14 cellular contexts compared by ENCODE assay signal in genomic region chrX:37921758-37922157, GRCh38.
DNase-seq lines count a peak whose midpoint lies in the region; TF ChIP-seq lines count a peak whose summit lies in the region.
"Had no signal": no experiment of that assay in that cellular context is flagged by ENCODE, and none has a peak within 500 bp of the region (broad histone marks: within the 10 kb centered on the region; RNA-seq: fewer than 3 reads in every experiment).

No MANE protein-coding gene starts in this region.

- H3K27me3 ChIP-seq in GM23248 (replicated peaks; ENCODE audit: insufficient read depth) = no peaks in the 10 kb centered on the region
- H3K27me3 ChIP-seq: esophagus muscularis mucosa, SJCRH30 had no signal

- peaks cover 2% of the 10 kb centered on the region for H3K27me3 Mint-ChIP-seq in activated CD4-positive, alpha-beta memory T cell treated with anti-CD3 and anti-CD28 coated beads for 36 hours
- peaks cover 0 to 14% (median 2%) of the 10 kb centered on the region in 3 donors for H3K27me3 Mint-ChIP-seq in immature natural killer cell (ENCODE audit: low read depth in 3 of 3)

- DNase-seq in GM23248 (peak; percentile 73), RPMI7951 (ENCODE audit: low read depth) (peak; percentile 84), epithelial cell of esophagus (ENCODE audit: low read depth) (peak; percentile 67), stromal cell of bone marrow (ENCODE audit: low read depth) (peak; percentile 56), immature natural killer cell (no peak), HK-2 (ENCODE audit: unreplicated experiment) (no peak)
- DNase-seq in activated CD4-positive, alpha-beta memory T cell treated with anti-CD3 and anti-CD28 coated beads for 36 hours = no peak
- DNase-seq: activated naive CD4-positive, alpha-beta T cell treated with Interleukin-2 at 50 U/mL for 16 hours; Karpas-422; NCI-H187; SJCRH30; substantia nigra had no signal

- no peaks in the 10 kb centered on the region for H3K36me3 Mint-ChIP-seq in activated CD4-positive, alpha-beta memory T cell treated with anti-CD3 and anti-CD28 coated beads for 36 hours
- no peaks in the 10 kb centered on the region for H3K36me3 Mint-ChIP-seq in immature natural killer cell

- H3K4me3 ChIP-seq in GM23248 (no peak overlapping the region), epithelial cell of esophagus (ENCODE audit: low read length) (no peak overlapping the region)
- H3K4me3 ChIP-seq: esophagus muscularis mucosa, SJCRH30 had no signal

- no peaks in the 10 kb centered on the region for H3K9me2 ChIP-seq in GM23248 (ENCODE audit: insufficient read depth)

- CTCF ChIA-PET in activated CD4-positive, alpha-beta memory T cell treated with anti-CD3 and anti-CD28 coated beads for 36 hours (lab: Charles Lee) = no interaction called here

- H3K9ac ChIP-seq in GM23248 = no peak overlapping the region

- TF ChIP-seq CTCF in epithelial cell of esophagus (IDR thresholded peaks at IDR 0.05; ENCODE audit: insufficient read depth, low read depth, low read length, missing control alignments) = no peak

- H3K4me2 ChIP-seq in GM23248 (ENCODE audit: unreplicated experiment) = peak overlapping the region; percentile 19

- no peaks in the 10 kb centered on the region for H3K9me3 ChIP-seq in GM23248 (ENCODE audit: low read depth)
- H3K9me3 ChIP-seq: SJCRH30 had no signal

- POLR2A ChIA-PET in activated CD4-positive, alpha-beta memory T cell treated with anti-CD3 and anti-CD28 coated beads for 36 hours (lab: Charles Lee) = no interaction called here

- H3K36me3 ChIP-seq in GM23248 (ENCODE audit: low read depth) = no peaks in the 10 kb centered on the region
- H3K36me3 ChIP-seq: esophagus muscularis mucosa, SJCRH30 had no signal

- H3K4me1 Mint-ChIP-seq in activated CD4-positive, alpha-beta memory T cell treated with anti-CD3 and anti-CD28 coated beads for 36 hours (ENCODE audit: low read depth) = no peaks in the 10 kb centered on the region
- H3K4me1 Mint-ChIP-seq in immature natural killer cell = no peaks in the 10 kb centered on the region

- no peaks in the 10 kb centered on the region for H3K9me3 Mint-ChIP-seq in activated CD4-positive, alpha-beta memory T cell treated with anti-CD3 and anti-CD28 coated beads for 36 hours
- H3K9me3 Mint-ChIP-seq in immature natural killer cell = no peaks in the 10 kb centered on the region

- no peak overlapping the region for H2AFZ ChIP-seq in GM23248

- H3K79me2 ChIP-seq in GM23248 (ENCODE audit: insufficient read depth) = no peaks in the 10 kb centered on the region

- in situ Hi-C loops in GM23248 (cut with MboI) = loop anchor here (10.0 to 25.0 kb wide), 2 partner anchors 243 to 391 kb away; no protein-coding TSS in a partner anchor

- no peak overlapping the region for H3K27ac Mint-ChIP-seq in activated CD4-positive, alpha-beta memory T cell treated with anti-CD3 and anti-CD28 coated beads for 36 hours
- no peak overlapping the region for H3K27ac Mint-ChIP-seq in immature natural killer cell

- H3F3A ChIP-seq in GM23248 (ENCODE audit: insufficient read depth) = peaks cover 7% of the 10 kb centered on the region; the same call in 1 of the 2 replicates

- H3K27ac ChIP-seq in GM23248 = no peak overlapping the region
- H3K27ac ChIP-seq: esophagus muscularis mucosa, SJCRH30, VCaP had no signal

- intact Hi-C loops in activated CD4-positive, alpha-beta memory T cell treated with anti-CD3 and anti-CD28 coated beads for 36 hours (cut with micrococcal nuclease) = no loop called here

- no peak overlapping the region for H3K4me3 Mint-ChIP-seq in activated CD4-positive, alpha-beta memory T cell treated with anti-CD3 and anti-CD28 coated beads for 36 hours
- no peak overlapping the region for H3K4me3 Mint-ChIP-seq in immature natural killer cell

- H3K4me1 ChIP-seq in GM23248 (ENCODE audit: insufficient read depth) = peaks cover 15% of the 10 kb centered on the region
- H3K4me1 ChIP-seq: esophagus muscularis mucosa, SJCRH30 had no signal

- H4K20me1 ChIP-seq in GM23248 (ENCODE audit: insufficient read depth) = no peaks in the 10 kb centered on the region

- WGBS in GM23248 (ENCODE audit: low coverage in 1 of 2, low lambda C conversion rate in 2 of 2, missing lambda C conversion rate in 2 of 2), 2 experiments = 0% methylated on average over 3 of the region's 3 CpGs

Comparison
In these comparisons a context has a peak if more than half of its experiments do, and no peak if none do; other contexts are left out.
1. DNase-seq: peak in GM23248 (single experiment), RPMI7951 (single experiment), epithelial cell of esophagus (single experiment) and stromal cell of bone marrow (single experiment); none in activated CD4-positive, alpha-beta memory T cell treated with anti-CD3 and anti-CD28 coated beads for 36 hours (single experiment), immature natural killer cell (0 of 3) and HK-2 (single experiment).